ENCODE assay signal across 8 cellular contexts in the genomic region with DNA sequence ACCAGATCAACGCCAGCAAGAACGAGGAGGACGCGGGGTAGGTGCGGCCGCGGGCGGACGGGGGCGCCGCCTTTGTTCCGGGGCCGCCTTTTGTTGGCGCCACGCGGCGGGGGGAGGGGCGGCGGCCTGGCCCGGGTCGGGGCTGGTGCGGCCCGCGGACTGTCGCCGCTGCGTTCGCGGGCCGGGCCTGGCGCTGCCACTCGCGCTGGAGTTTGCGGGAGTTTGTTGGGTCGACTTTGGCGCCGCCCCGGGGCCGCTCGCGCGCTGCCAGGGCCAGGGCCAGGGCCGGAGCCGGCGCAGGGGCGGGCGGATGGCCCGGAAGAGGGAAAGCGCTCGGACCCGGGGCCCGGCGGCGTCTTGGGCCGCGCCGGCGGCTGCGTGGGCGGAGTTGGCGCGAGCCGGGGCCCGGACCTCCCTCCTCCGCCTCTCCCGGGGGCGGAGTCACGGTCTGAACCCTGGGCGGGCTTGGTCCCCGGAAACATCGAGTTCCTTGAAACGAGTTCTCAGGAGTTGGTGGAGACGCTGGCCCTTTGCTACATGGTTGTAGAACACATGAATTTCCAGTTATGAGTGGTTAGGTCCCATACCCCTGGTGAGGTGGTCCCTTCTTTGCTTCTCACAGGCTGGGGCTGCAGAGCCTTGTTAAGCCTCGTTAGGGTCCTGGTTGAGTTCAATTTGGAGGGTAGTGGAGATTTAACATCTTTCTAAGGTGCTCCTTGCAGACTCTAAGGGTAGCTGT. TPM values are rescaled to one million over a fixed set of nuclear protein-coding genes. Genes with fewer than 3 reads are reported as not detected.
DNase-seq lines count a peak whose midpoint lies in the region; ATAC-seq, FAIRE-seq and TF ChIP-seq lines count a peak whose summit lies in the region.

No MANE protein-coding gene starts in this region.

- H3K4me3 ChIP-seq in cardiac muscle cell (peak overlapping the region; percentile 94), transverse colon (peak overlapping the region; percentile 93 to 99 (median 96))

- in situ Hi-C loops in transverse colon (cut with MboI; ENCODE audit: low pct_ligation_motif_present in 1 of 4, low pct_unique_long_range_greater_than_20kb in 1 of 4, low sequenced_read_pairs in 3 of 4) = no loop called here

- no peaks in the 10 kb centered on the region for H3K27me3 Mint-ChIP-seq in activated naive CD8-positive, alpha-beta T cell treated with anti-CD3 and anti-CD28 coated beads, Interleukin-2, amount 10 ng/mL, durations not matched to agents 7 days and 5 days

- H3K9me3 ChIP-seq in cardiac muscle cell (ENCODE audit: low read depth) (no peaks in the 10 kb centered on the region), transverse colon (no peaks in the 10 kb centered on the region)

- H3K27ac ChIP-seq in cardiac muscle cell = peak overlapping the region; percentile 92
- peak overlapping the region; percentile 99 for H3K27ac ChIP-seq in transverse colon

- peaks cover 35% of the 10 kb centered on the region for H3K4me1 Mint-ChIP-seq in activated naive CD8-positive, alpha-beta T cell treated with anti-CD3 and anti-CD28 coated beads, Interleukin-2, amount 10 ng/mL, durations not matched to agents 7 days and 5 days

- DNase-seq in DMS53 treated with DMSO at 0.1 percent for 48 hours (lab: John Stamatoyannopoulos, UW; ENCODE audit: unreplicated experiment) = peak; percentile 38
- DNase-seq in HTR-8/SVneo (ENCODE audit: insufficient read length, low spot score) = peak; percentile 80
- peak; percentile 85 for DNase-seq in activated naive CD8-positive, alpha-beta T cell treated with anti-CD3 and anti-CD28 coated beads, Interleukin-2, amount 10 ng/mL, durations not matched to agents 7 days and 5 days
- peak; percentile 82 to 86 for DNase-seq in cardiac muscle cell (ENCODE audit: low read depth in 1 of 2, low spot score in 1 of 2)
- DNase-seq in pons (ENCODE audit: low spot score) = peak; percentile 56
- DNase-seq in transverse colon = peak; percentile 92

- H3K36me3 Mint-ChIP-seq in activated naive CD8-positive, alpha-beta T cell treated with anti-CD3 and anti-CD28 coated beads, Interleukin-2, amount 10 ng/mL, durations not matched to agents 7 days and 5 days = peaks cover 39% of the 10 kb centered on the region

- H3K27me3 ChIP-seq in cardiac muscle cell (no peaks in the 10 kb centered on the region), transverse colon (no peaks in the 10 kb centered on the region)

- POLR2A ChIA-PET in activated naive CD8-positive, alpha-beta T cell treated with anti-CD3 and anti-CD28 coated beads, Interleukin-2, amount 10 ng/mL, durations not matched to agents 7 days and 5 days (lab: Charles Lee) = interaction anchor here (0.7 to 2.4 kb wide), 31 partner anchors 8 to 1674 kb away, joined by 3 to 19 read pairs (median 4); a partner anchor contains a TSS

- TF ChIP-seq CTCF in cardiac muscle cell (IDR thresholded peaks at IDR 0.05; ENCODE audit: low read depth, low read length) = no peak
- no peak for TF ChIP-seq CTCF in transverse colon (IDR thresholded peaks at IDR 0.05)

- TF ChIP-seq POLR2A in transverse colon (IDR thresholded peaks at IDR 0.05) = peak; percentile 93

- peak; percentile 47 for ATAC-seq in GM21360 (IDR thresholded peaks at IDR 0.05; ENCODE audit: unreplicated experiment)
- peak; percentile 65 for ATAC-seq in SK-N-SH treated with all-trans-retinoic acid at 6 μM for 48 hours
- ATAC-seq in activated naive CD8-positive, alpha-beta T cell treated with anti-CD3 and anti-CD28 coated beads, Interleukin-2, amount 10 ng/mL, durations not matched to agents 7 days and 5 days (ENCODE audit: low read depth) = peak; percentile 62

- H3K9me3 Mint-ChIP-seq in activated naive CD8-positive, alpha-beta T cell treated with anti-CD3 and anti-CD28 coated beads, Interleukin-2, amount 10 ng/mL, durations not matched to agents 7 days and 5 days = no peaks in the 10 kb centered on the region

- WGBS in transverse colon (ENCODE audit: low coverage in 1 of 2), 2 donors = 1% methylated on average over 59 of the region's 74 CpGs; no CpG with 5 or more reads in 1 of the 2 donors

- intact Hi-C loops in transverse colon (cut with DNase I; ENCODE audit: low total_unique reads) = no loop called here

- H3K4me3 Mint-ChIP-seq in activated naive CD8-positive, alpha-beta T cell treated with anti-CD3 and anti-CD28 coated beads, Interleukin-2, amount 10 ng/mL, durations not matched to agents 7 days and 5 days = peak overlapping the region; percentile 98

- no peak for FAIRE-seq in HTR-8/SVneo (lab: Jason Lieb, UNC)

- H3K27ac Mint-ChIP-seq in activated naive CD8-positive, alpha-beta T cell treated with anti-CD3 and anti-CD28 coated beads, Interleukin-2, amount 10 ng/mL, durations not matched to agents 7 days and 5 days = peak overlapping the region; percentile 80

- H3K36me3 ChIP-seq in cardiac muscle cell (peaks cover 39% of the 10 kb centered on the region), transverse colon (peaks cover 0 to 19% (median 5%) of the 10 kb centered on the region in 4 donors)

- H3K4me1 ChIP-seq in cardiac muscle cell (ENCODE audit: low read depth) = peaks cover 9% of the 10 kb centered on the region
- H3K4me1 ChIP-seq in transverse colon = peaks cover 36 to 54% (median 46%) of the 10 kb centered on the region in 4 donors

- no peak for TF ChIP-seq EP300 in transverse colon (IDR thresholded peaks at IDR 0.05; ENCODE audit: low read depth)

TF ChIP-seq in SK-N-SH treated with all-trans-retinoic acid at 6 μM for 48 hours, 23 proteins besides CTCF, POLR2A, EP300 and RAD21:
- no peak for TF ChIP-seq TCF4 (CRISPR knock-in tag; IDR thresholded peaks at IDR 0.05; ENCODE audit: borderline replicate concordance)
- no peak for TF ChIP-seq ZNF8 (CRISPR knock-in tag; IDR thresholded peaks at IDR 0.05)
- no peak for TF ChIP-seq SNAI2 (CRISPR knock-in tag; IDR thresholded peaks at IDR 0.05)
- TF ChIP-seq ZNF565 (CRISPR knock-in tag; conservative IDR thresholded peaks at IDR 0.05; ENCODE audit: low read depth) = no peak

RNA-seq across cellular contexts. Expression of a gene that starts 0.8 kb away (rescaled TPM):
- 100 to 1,000 TPM; 183 to 198 TPM for total RNA-seq in activated naive CD8-positive, alpha-beta T cell treated with anti-CD3 and anti-CD28 coated beads, Interleukin-2, amount 10 ng/mL, durations not matched to agents 7 days and 5 days
- total RNA-seq in cardiac muscle cell (127 and 154 TPM in 2 replicates), transverse colon (100 to 1,000 TPM; 115 to 199 (median 169) TPM)
- 205 and 224 TPM in 2 replicates for polyA plus RNA-seq in cardiac muscle cell

RNA-seq across cellular contexts. Expression of a gene that starts 18.0 kb away (rescaled TPM):
- not detected for total RNA-seq in activated naive CD8-positive, alpha-beta T cell treated with anti-CD3 and anti-CD28 coated beads, Interleukin-2, amount 10 ng/mL, durations not matched to agents 7 days and 5 days
- total RNA-seq in cardiac muscle cell (not detected in 2 replicates), transverse colon (not detected)
- polyA plus RNA-seq in cardiac muscle cell = not detected in 2 replicates

RNA-seq across cellular contexts. Expression of a gene that starts 27.4 kb away (rescaled TPM):
- 100 to 1,000 TPM; 158 to 165 TPM for total RNA-seq in activated naive CD8-positive, alpha-beta T cell treated with anti-CD3 and anti-CD28 coated beads, Interleukin-2, amount 10 ng/mL, durations not matched to agents 7 days and 5 days
- total RNA-seq in cardiac muscle cell (26.4 and 57.0 TPM in 2 replicates), transverse colon (100 to 1,000 TPM; 124 to 405 (median 197) TPM)
- 58.7 and 75.2 TPM in 2 replicates for polyA plus RNA-seq in cardiac muscle cell

RNA-seq across cellular contexts. Expression of a gene that starts 51.5 kb away (rescaled TPM):
- 100 to 1,000 TPM; 113 to 124 TPM for total RNA-seq in activated naive CD8-positive, alpha-beta T cell treated with anti-CD3 and anti-CD28 coated beads, Interleukin-2, amount 10 ng/mL, durations not matched to agents 7 days and 5 days
- total RNA-seq in cardiac muscle cell = 270 and 391 TPM in 2 replicates
- 232 and 239 TPM in 2 replicates for polyA plus RNA-seq in cardiac muscle cell
- total RNA-seq in transverse colon = 100 to 1,000 TPM in 2 of 4 donors, 10 to 100 TPM in 2; 28.1 to 116 (median 96.7) TPM

Comparison
In these comparisons a context has a peak if more than half of its experiments do, and no peak if none do; other contexts are left out.
1. Peak in every context shown above with its lines: DNase-seq, ATAC-seq, H3K4me3 ChIP-seq and H3K27ac ChIP-seq.
2. DNase-seq: peak in every context shown above with its lines; median percentile 92 in transverse colon; 85 in activated naive CD8-positive, alpha-beta T cell treated with anti-CD3 and anti-CD28 coated beads, Interleukin-2, amount 10 ng/mL, durations not matched to agents 7 days and 5 days; 84 in cardiac muscle cell; 80 in HTR-8/SVneo; 56 in pons; 38 in DMS53 treated with DMSO at 0.1 percent for 48 hours.